Comparison of ENCODE assay signal across 8 cellular contexts in the genomic region with DNA sequence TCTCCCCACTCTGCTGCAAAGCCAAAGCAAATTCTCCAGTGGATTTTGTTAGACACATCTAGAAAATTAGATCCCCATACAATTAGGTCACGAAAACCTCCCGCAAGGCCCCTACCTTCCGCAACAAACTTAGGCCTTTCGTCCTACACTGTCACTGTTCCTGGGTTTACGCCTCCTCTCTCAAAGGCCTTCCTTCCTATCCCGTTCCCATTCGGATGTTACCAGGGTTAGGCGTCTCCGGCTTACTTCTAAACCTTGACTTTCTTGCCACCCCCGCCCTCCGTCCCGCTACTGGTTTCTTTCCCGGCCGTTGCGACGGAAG. TPM values are rescaled to one million over a fixed set of nuclear protein-coding genes. Genes with fewer than 3 reads are reported as not detected.
A peak's percentile ranks its signal among the peaks of the same experiment; 100 is the strongest.
DNase-seq lines count a peak whose midpoint lies in the region; ATAC-seq and TF ChIP-seq lines count a peak whose summit lies in the region.

No MANE protein-coding gene starts in this region.

- H3K4me3 Mint-ChIP-seq in central memory CD8-positive, alpha-beta T cell, result peak overlapping the region; percentile 98
- peak overlapping the region; percentile 100 for H3K4me3 Mint-ChIP-seq in mesothelial cell of epicardium

- peaks cover 32% of the 10 kb centered on the region for H3K4me1 Mint-ChIP-seq in central memory CD8-positive, alpha-beta T cell
- H3K4me1 Mint-ChIP-seq in mesothelial cell of epicardium, result peaks cover 28% of the 10 kb centered on the region

- CTCF ChIA-PET in AG04449 (lab: Yijun Ruan, JAX), result interaction anchor here (1.1 to 2.5 kb wide), 6 partner anchors 15 to 477 kb away, joined by 3 to 10 read pairs (median 4); no protein-coding TSS in a partner anchor

- POLR2A ChIA-PET in AG04449 (lab: Yijun Ruan, JAX), result interaction anchor here (2.0 kb wide), 1 partner anchor 36 kb away, joined by 6 read pairs; no protein-coding TSS in a partner anchor

- peak overlapping the region; percentile 97 for H3K27ac Mint-ChIP-seq in central memory CD8-positive, alpha-beta T cell (ENCODE audit: low read depth)
- H3K27ac Mint-ChIP-seq in mesothelial cell of epicardium, result peak overlapping the region; percentile 100

- no peak for TF ChIP-seq CTCF in AG04449 (IDR thresholded peaks at IDR 0.05; ENCODE audit: insufficient read depth, low read length, missing control alignments)
- no peak for TF ChIP-seq CTCF in mesothelial cell of epicardium (IDR thresholded peaks at IDR 0.05; ENCODE audit: unreplicated experiment)

- H3K4me3 ChIP-seq in AG04449 (ENCODE audit: low read depth, low read length), result peak overlapping the region; percentile 90
- H3K4me3 ChIP-seq in Jurkat, Clone E6-1 (ENCODE audit: low read length), result peak overlapping the region; percentile 76

- peak; percentile 21 for ATAC-seq in GM19351 (IDR thresholded peaks at IDR 0.05; ENCODE audit: unreplicated experiment)
- ATAC-seq in central memory CD8-positive, alpha-beta T cell (replicated peaks; ENCODE audit: extremely low read depth, poor library complexity, severe bottlenecking), result peak; percentile 4

- no peaks in the 10 kb centered on the region for H3K27me3 Mint-ChIP-seq in central memory CD8-positive, alpha-beta T cell
- no peaks in the 10 kb centered on the region for H3K27me3 Mint-ChIP-seq in mesothelial cell of epicardium (ENCODE audit: low read depth)

- no peak for DNase-seq in AG04449 (ENCODE audit: low read depth, low spot score)
- DNase-seq in Jurkat, Clone E6-1 (ENCODE audit: low read depth, low spot score), result no peak
- no peak for DNase-seq in central memory CD8-positive, alpha-beta T cell (ENCODE audit: low spot score in 2 of 2)
- no peak for DNase-seq in mesothelial cell of epicardium (ENCODE audit: low spot score in 2 of 2, unreplicated experiment in 2 of 2)
- no peak for DNase-seq in stimulated activated CD4-positive, alpha-beta T cell treated with anti-CD3 and anti-CD28 coated beads, Interleukin-1b, Interleukin-23, amount 100 ng/mL, for 48 hours
- no peak for DNase-seq in activated CD4-positive, alpha-beta T cell treated with anti-CD3 and anti-CD28 coated beads, Interleukin-2, amount 50 U/mL, for 1 hour
- no peak for DNase-seq in cerebellum (ENCODE audit: low spot score)

- H3K9me3 Mint-ChIP-seq in central memory CD8-positive, alpha-beta T cell, result no peaks in the 10 kb centered on the region
- H3K9me3 Mint-ChIP-seq in mesothelial cell of epicardium, result no peaks in the 10 kb centered on the region

- H3K36me3 Mint-ChIP-seq in central memory CD8-positive, alpha-beta T cell (ENCODE audit: insufficient read depth), result peaks cover 45% of the 10 kb centered on the region
- H3K36me3 Mint-ChIP-seq in mesothelial cell of epicardium, result peaks cover 11% of the 10 kb centered on the region

RNA-seq across cellular contexts. Expression of a gene that starts 0.8 kb away (rescaled TPM):
- 30.6 TPM for polyA plus RNA-seq in Jurkat, Clone E6-1 (2012; ENCODE audit: insufficient read depth, insufficient read length)
- total RNA-seq in mesothelial cell of epicardium, result 22.5 to 24.2 TPM (median 22.8 TPM) in 3 replicates
- 18.2 TPM for total RNA-seq in cerebellum

RNA-seq across cellular contexts. Expression of a gene that starts 32.6 kb away (rescaled TPM):
- polyA plus RNA-seq in Jurkat, Clone E6-1 (2012; ENCODE audit: insufficient read depth, insufficient read length), result 21.9 TPM
- 25.3 to 26.3 TPM (median 25.6 TPM) in 3 replicates for total RNA-seq in mesothelial cell of epicardium
- total RNA-seq in cerebellum, result 38.8 TPM
